ENCODE assay signal across 1 cellular context in the genomic region with DNA sequence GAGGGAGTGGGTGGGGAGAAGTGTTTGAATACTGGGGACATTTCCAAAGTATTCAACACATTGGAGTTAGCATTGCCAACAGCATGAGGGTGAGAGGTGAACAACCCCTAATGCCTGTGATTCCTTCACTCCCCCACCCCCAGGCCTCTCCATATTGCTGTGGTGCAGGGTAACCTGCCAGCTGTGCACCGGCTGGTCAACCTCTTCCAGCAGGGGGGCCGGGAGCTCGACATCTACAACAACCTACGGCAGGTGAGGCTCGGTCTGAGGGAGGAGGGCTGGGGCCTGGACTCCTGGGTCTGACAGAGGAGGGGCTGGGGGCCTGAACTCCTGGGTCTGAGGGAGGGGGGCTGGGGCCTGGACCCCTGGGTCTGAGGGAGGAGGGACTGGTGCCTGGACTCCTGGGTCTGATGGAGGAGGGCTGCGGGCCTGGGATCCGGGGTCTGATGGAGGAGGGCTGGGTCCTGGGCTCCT.
TF ChIP-seq lines count a peak whose summit lies in the region.

No MANE protein-coding gene starts in this region.

TF ChIP-seq in liver, 16 proteins besides CTCF, POLR2A, EP300 and RAD21:
- TF ChIP-seq EGR1 (IDR thresholded peaks at IDR 0.05; ENCODE audit: low read depth in 2 of 2) (peak in 1 of 2 donors; percentile 30), ZBTB33 (IDR thresholded peaks at IDR 0.05) (no peak), NR2F2 (IDR thresholded peaks at IDR 0.05) (no peak), TAF1 (conservative IDR thresholded peaks at IDR 0.05) (no peak), MAX (IDR thresholded peaks at IDR 0.05) (no peak), FOXA2 (IDR thresholded peaks at IDR 0.05) (no peak), RXRA (IDR thresholded peaks at IDR 0.05) (peak; percentile 85 to 86), HNF4G (IDR thresholded peaks at IDR 0.05) (no peak), JUND (IDR thresholded peaks at IDR 0.05) (peak in 1 of 2 donors; percentile 21), GABPA (IDR thresholded peaks at IDR 0.05 in 1 of 2, conservative IDR thresholded peaks at IDR 0.05 in 1 of 2) (no peak), YY1 (IDR thresholded peaks at IDR 0.05) (peak; percentile 56), HNF4A (conservative IDR thresholded peaks at IDR 0.05) (peak in 1 of 2 donors; percentile 23), FOXA1 (IDR thresholded peaks at IDR 0.05) (no peak), REST (IDR thresholded peaks at IDR 0.05) (no peak), SP1 (IDR thresholded peaks at IDR 0.05) (peak; percentile 51)
- TF ChIP-seq, protein P1, sequence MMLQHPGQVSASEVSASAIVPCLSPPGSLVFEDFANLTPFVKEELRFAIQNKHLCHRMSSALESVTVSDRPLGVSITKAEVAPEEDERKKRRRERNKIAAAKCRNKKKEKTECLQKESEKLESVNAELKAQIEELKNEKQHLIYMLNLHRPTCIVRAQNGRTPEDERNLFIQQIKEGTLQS (IDR thresholded peaks at IDR 0.05) = no peak
